ENCODE assay signal across 10 cellular contexts in the genomic region with DNA sequence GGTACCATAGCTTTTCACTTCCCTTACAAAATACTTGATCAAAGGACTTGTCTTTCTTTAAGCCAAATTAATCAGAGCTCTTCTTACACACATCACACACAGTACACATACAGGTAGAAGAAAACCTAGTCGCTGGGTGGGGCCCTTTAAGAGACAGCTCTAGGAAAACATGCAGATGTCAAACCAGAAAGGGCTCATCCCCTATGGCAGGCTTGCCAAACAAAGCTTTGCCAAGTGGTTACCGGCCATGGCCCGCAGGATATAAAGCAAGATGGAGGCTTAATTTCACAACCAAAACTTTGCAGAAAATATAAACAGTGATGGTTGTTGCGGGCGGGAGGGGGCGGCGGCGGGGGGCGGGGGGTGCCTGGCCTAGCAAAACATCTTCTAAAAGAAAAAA.
DNase-seq lines count a peak whose midpoint lies in the region; ATAC-seq and TF ChIP-seq lines count a peak whose summit lies in the region.
"Had no signal": no experiment of that assay in that cellular context is flagged by ENCODE, and none has a peak within 500 bp of the region (broad histone marks: within the 10 kb centered on the region; RNA-seq: fewer than 3 reads in every experiment).

No MANE protein-coding gene starts in this region.

- H3K9me3 ChIP-seq in CD4-positive, CD25-positive, alpha-beta regulatory T cell (ENCODE audit: control insufficient read depth in 2 of 2, low read length in 2 of 2): peaks cover 0 to 9% of the 10 kb centered on the region in 2 experiments
- H3K9me3 ChIP-seq in HUES6 (ENCODE audit: control insufficient read depth, insufficient read depth, low read depth, low read length) (peaks cover 21% of the 10 kb centered on the region), left lung (peaks cover 0 to 4% of the 10 kb centered on the region in 2 donors)

- H3K9ac ChIP-seq in HUES6 (ENCODE audit: low read length): no peak overlapping the region

- no peaks in the 10 kb centered on the region for H3K27me3 Mint-ChIP-seq in CD4-positive, CD25-positive, alpha-beta regulatory T cell
- no peaks in the 10 kb centered on the region for H3K27me3 Mint-ChIP-seq in activated CD8-positive, alpha-beta T cell treated with anti-CD3 and anti-CD28 coated beads, Interleukin-2, amount 10 ng/mL, durations not matched to agents 7 days and 5 days (ENCODE audit: low read depth)
- H3K27me3 Mint-ChIP-seq: memory B cell had no signal

- no peak overlapping the region for H3K27ac ChIP-seq in CD4-positive, CD25-positive, alpha-beta regulatory T cell (ENCODE audit: insufficient read depth, low read length, poor library complexity, severe bottlenecking)
- H3K27ac ChIP-seq in HUES6 (ENCODE audit: low read depth, low read length) (no peak overlapping the region), left lung (no peak overlapping the region)

- no peak for DNase-seq in CD4-positive, CD25-positive, alpha-beta regulatory T cell
- DNase-seq in activated CD8-positive, alpha-beta T cell treated with anti-CD3 and anti-CD28 coated beads, Interleukin-2, amount 10 ng/mL, durations not matched to agents 7 days and 5 days: no peak
- DNase-seq in left lung (no peak), NCI-H510A treated with DMSO at 0.1 percent for 48 hours (lab: John Stamatoyannopoulos, UW) (no peak), head of caudate nucleus (no peak)
- DNase-seq in stimulated activated effector memory CD8-positive, alpha-beta T cell treated with anti-CD3 and anti-CD28 coated beads, Interleukin-12 subunit alpha, Interleukin-12 subunit beta, amount 100 ng/mL, for 72 hours (ENCODE audit: low spot score in 2 of 2): no peak
- DNase-seq: KG1 had no signal

- POLR2A ChIA-PET in activated CD8-positive, alpha-beta T cell treated with anti-CD3 and anti-CD28 coated beads, Interleukin-2, amount 10 ng/mL, durations not matched to agents 7 days and 5 days (lab: Charles Lee): no interaction called here

- no peaks in the 10 kb centered on the region for H3K36me3 ChIP-seq in CD4-positive, CD25-positive, alpha-beta regulatory T cell (ENCODE audit: control insufficient read depth, insufficient read depth, low read length)
- H3K36me3 ChIP-seq in HUES6 (ENCODE audit: control insufficient read depth, insufficient read depth, low read length): no peaks in the 10 kb centered on the region
- no peaks in the 10 kb centered on the region for H3K36me3 ChIP-seq in left lung

- no peaks in the 10 kb centered on the region for H3K4me1 Mint-ChIP-seq in CD4-positive, CD25-positive, alpha-beta regulatory T cell
- no peaks in the 10 kb centered on the region for H3K4me1 Mint-ChIP-seq in activated CD8-positive, alpha-beta T cell treated with anti-CD3 and anti-CD28 coated beads, Interleukin-2, amount 10 ng/mL, durations not matched to agents 7 days and 5 days (ENCODE audit: low read depth)
- no peaks in the 10 kb centered on the region for H3K4me1 Mint-ChIP-seq in stimulated activated effector memory CD8-positive, alpha-beta T cell treated with anti-CD3 and anti-CD28 coated beads, Interleukin-12 subunit alpha, Interleukin-12 subunit beta, amount 100 ng/mL, for 72 hours
- H3K4me1 Mint-ChIP-seq: memory B cell had no signal

- TF ChIP-seq CTCF in left lung (IDR thresholded peaks at IDR 0.05): no peak

- no peak for ATAC-seq in CD4-positive, CD25-positive, alpha-beta regulatory T cell (ENCODE audit: low read depth in 2 of 2)
- no peak for ATAC-seq in activated CD8-positive, alpha-beta T cell treated with anti-CD3 and anti-CD28 coated beads, Interleukin-2, amount 10 ng/mL, durations not matched to agents 7 days and 5 days
- ATAC-seq in left lung (peak; percentile 18), HG03135 (IDR thresholded peaks at IDR 0.05; ENCODE audit: unreplicated experiment) (no peak)
- no peak for ATAC-seq in stimulated activated effector memory CD8-positive, alpha-beta T cell treated with anti-CD3 and anti-CD28 coated beads, Interleukin-12 subunit alpha, Interleukin-12 subunit beta, amount 100 ng/mL, for 72 hours

- intact Hi-C loops in left lung (cut with DNase I): no loop called here
- intact Hi-C loops in head of caudate nucleus (cut with DNase I): no loop called here

- peak overlapping the region; percentile 36 to 77 (median 74) for H3K4me3 Mint-ChIP-seq in CD4-positive, CD25-positive, alpha-beta regulatory T cell
- peak overlapping the region; percentile 56 for H3K4me3 Mint-ChIP-seq in activated CD8-positive, alpha-beta T cell treated with anti-CD3 and anti-CD28 coated beads, Interleukin-2, amount 10 ng/mL, durations not matched to agents 7 days and 5 days
- no peak overlapping the region for H3K4me3 Mint-ChIP-seq in stimulated activated effector memory CD8-positive, alpha-beta T cell treated with anti-CD3 and anti-CD28 coated beads, Interleukin-12 subunit alpha, Interleukin-12 subunit beta, amount 100 ng/mL, for 72 hours
- H3K4me3 Mint-ChIP-seq: memory B cell had no signal

- no peaks in the 10 kb centered on the region for H3K4me1 ChIP-seq in CD4-positive, CD25-positive, alpha-beta regulatory T cell (ENCODE audit: control insufficient read depth, insufficient read depth, low read length, poor library complexity, severe bottlenecking)
- H3K4me1 ChIP-seq in HUES6 (ENCODE audit: control insufficient read depth, insufficient read depth, low read length) (peaks cover 8% of the 10 kb centered on the region; the same call in 1 of the 2 replicates), left lung (peaks cover 0 to 2% of the 10 kb centered on the region in 2 donors)

- CTCF ChIA-PET in activated CD8-positive, alpha-beta T cell treated with anti-CD3 and anti-CD28 coated beads, Interleukin-2, amount 10 ng/mL, durations not matched to agents 7 days and 5 days (lab: Charles Lee): no interaction called here

- H3K27ac Mint-ChIP-seq in CD4-positive, CD25-positive, alpha-beta regulatory T cell: peak overlapping the region in 1 of 3 donors; percentile 46
- no peak overlapping the region for H3K27ac Mint-ChIP-seq in activated CD8-positive, alpha-beta T cell treated with anti-CD3 and anti-CD28 coated beads, Interleukin-2, amount 10 ng/mL, durations not matched to agents 7 days and 5 days
- H3K27ac Mint-ChIP-seq in stimulated activated effector memory CD8-positive, alpha-beta T cell treated with anti-CD3 and anti-CD28 coated beads, Interleukin-12 subunit alpha, Interleukin-12 subunit beta, amount 100 ng/mL, for 72 hours: no peak overlapping the region
- H3K27ac Mint-ChIP-seq: memory B cell had no signal

- no peaks in the 10 kb centered on the region for H3K36me3 Mint-ChIP-seq in CD4-positive, CD25-positive, alpha-beta regulatory T cell
- peaks cover 2% of the 10 kb centered on the region for H3K36me3 Mint-ChIP-seq in activated CD8-positive, alpha-beta T cell treated with anti-CD3 and anti-CD28 coated beads, Interleukin-2, amount 10 ng/mL, durations not matched to agents 7 days and 5 days (ENCODE audit: low read depth)
- H3K36me3 Mint-ChIP-seq in stimulated activated effector memory CD8-positive, alpha-beta T cell treated with anti-CD3 and anti-CD28 coated beads, Interleukin-12 subunit alpha, Interleukin-12 subunit beta, amount 100 ng/mL, for 72 hours: no peaks in the 10 kb centered on the region
- H3K36me3 Mint-ChIP-seq: memory B cell had no signal

- H3K27me3 ChIP-seq in CD4-positive, CD25-positive, alpha-beta regulatory T cell (ENCODE audit: control insufficient read depth, insufficient read depth, low read length): no peaks in the 10 kb centered on the region
- no peaks in the 10 kb centered on the region for H3K27me3 ChIP-seq in HUES6 (ENCODE audit: control insufficient read depth, insufficient read depth, low read length)
- H3K27me3 ChIP-seq in left lung: no peaks in the 10 kb centered on the region

- H3K4me3 ChIP-seq in CD4-positive, CD25-positive, alpha-beta regulatory T cell (ENCODE audit: low read depth, low read length): no peak overlapping the region
- H3K4me3 ChIP-seq in HUES6 (ENCODE audit: low read depth, low read length) (peak overlapping the region; percentile 69), left lung (peak overlapping the region; percentile 40 to 42)

- H3K9me3 Mint-ChIP-seq in CD4-positive, CD25-positive, alpha-beta regulatory T cell: peaks cover 0 to 18% (median 6%) of the 10 kb centered on the region in 7 donors
- H3K9me3 Mint-ChIP-seq in activated CD8-positive, alpha-beta T cell treated with anti-CD3 and anti-CD28 coated beads, Interleukin-2, amount 10 ng/mL, durations not matched to agents 7 days and 5 days (ENCODE audit: insufficient read depth): peaks cover 10% of the 10 kb centered on the region
- H3K9me3 Mint-ChIP-seq in stimulated activated effector memory CD8-positive, alpha-beta T cell treated with anti-CD3 and anti-CD28 coated beads, Interleukin-12 subunit alpha, Interleukin-12 subunit beta, amount 100 ng/mL, for 72 hours: peaks cover 12% of the 10 kb centered on the region
